10 cellular contexts compared by ENCODE assay signal in the genomic region with DNA sequence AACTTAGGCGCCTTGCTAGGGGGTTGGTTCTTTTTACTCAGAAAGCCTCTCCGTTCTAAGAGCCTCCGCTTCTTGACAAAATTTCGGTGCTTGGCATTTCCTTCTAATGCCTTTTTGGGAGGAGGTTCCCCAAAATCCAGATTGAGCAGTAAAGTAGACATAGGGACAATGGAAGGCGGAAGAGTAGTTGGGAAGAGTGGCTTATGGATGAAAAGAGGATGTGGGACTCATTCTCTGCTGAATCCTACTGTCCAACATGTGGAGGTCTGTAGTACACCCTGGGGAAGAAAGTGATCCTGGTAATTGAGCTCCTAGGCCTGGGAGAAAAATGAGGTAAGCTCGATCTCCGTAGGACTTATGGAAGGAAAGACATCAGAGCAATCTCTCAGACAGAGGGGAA. TPM values are rescaled to one million over a fixed set of nuclear protein-coding genes. Genes with fewer than 3 reads are reported as not detected.
DNase-seq lines count a peak whose midpoint lies in the region; ATAC-seq, FAIRE-seq and TF ChIP-seq lines count a peak whose summit lies in the region.
"Had no signal": no experiment of that assay in that cellular context is flagged by ENCODE, and none has a peak within 500 bp of the region (broad histone marks: within the 10 kb centered on the region; RNA-seq: fewer than 3 reads in every experiment).

No MANE protein-coding gene starts in this region.

- no peak for TF ChIP-seq EP300 in GM12878 (IDR thresholded peaks at IDR 0.05; ENCODE audit: borderline replicate concordance in 1 of 2, control insufficient read depth in 1 of 2, low read depth in 2 of 2, low read length in 2 of 2)

- H3K4me1 ChIP-seq in GM12878 (ENCODE audit: control insufficient read depth, insufficient read depth, low read length) (peaks cover 14% of the 10 kb centered on the region), lower lobe of right lung (peaks cover 48% of the 10 kb centered on the region), upper lobe of right lung (peaks cover 39% of the 10 kb centered on the region)

- H3K4me2 ChIP-seq in GM12878 (ENCODE audit: control insufficient read depth, insufficient read depth) = peak overlapping the region; percentile 99

- peak overlapping the region; percentile 91 for H3K27ac ChIP-seq in GM12878 (ENCODE audit: control insufficient read depth, insufficient read depth)
- peak overlapping the region; percentile 99 for H3K27ac ChIP-seq in lower lobe of right lung
- H3K27ac ChIP-seq in upper lobe of right lung = peak overlapping the region; percentile 96

- BruUV-seq in GM12878 (replicated peaks; lab: Mats Ljungman, UMichigan) = no TSS peak

- peak overlapping the region; percentile 100 for H3K4me3 ChIP-seq in GM12878
- peak overlapping the region; percentile 90 for H3K4me3 ChIP-seq in lower lobe of right lung
- H3K4me3 ChIP-seq in upper lobe of right lung = peak overlapping the region; percentile 79

- no peaks in the 10 kb centered on the region for H3K27me3 Mint-ChIP-seq in activated naive CD8-positive, alpha-beta T cell
- H3K27me3 Mint-ChIP-seq in activated naive CD8-positive, alpha-beta T cell treated with anti-CD3 and anti-CD28 coated beads for 36 hours = no peaks in the 10 kb centered on the region
- H3K27me3 Mint-ChIP-seq: dendritic cell treated with granulocyte-macrophage colony-stimulating factor and Interleukin-4, amounts not matched to agents 40 ng/mL and 50 ng/mL, for 4 days had no signal

- RAD21 ChIA-PET in GM12878 (lab: Charles Lee; ENCODE audit: unreplicated experiment) = interaction anchor here (1.2 to 7.1 kb wide), 20 partner anchors 13 to 163 kb away, joined by 3 to 173 read pairs (median 16); a partner anchor contains a TSS

- peaks cover 7% of the 10 kb centered on the region for H4K20me1 ChIP-seq in GM12878 (ENCODE audit: control insufficient read depth, insufficient read depth)

- CTCF ChIA-PET in GM12878 (lab: Yijun Ruan, JAX) = interaction anchor here (0.6 to 11.2 kb wide), 33 partner anchors 10 to 448 kb away, joined by 3 to 433 read pairs (median 12); a partner anchor contains a TSS

- peaks cover 9% of the 10 kb centered on the region for H3K36me3 Mint-ChIP-seq in activated naive CD8-positive, alpha-beta T cell
- peaks cover 30% of the 10 kb centered on the region for H3K36me3 Mint-ChIP-seq in activated naive CD8-positive, alpha-beta T cell treated with anti-CD3 and anti-CD28 coated beads for 36 hours

- H3K9me3 ChIP-seq in GM12878 (replicated peaks; ENCODE audit: control insufficient read depth, insufficient read depth, low read length) (no peaks in the 10 kb centered on the region), lower lobe of right lung (no peaks in the 10 kb centered on the region), upper lobe of right lung (no peaks in the 10 kb centered on the region)

- peaks cover 73% of the 10 kb centered on the region for H3K79me2 ChIP-seq in GM12878 (ENCODE audit: control insufficient read depth, insufficient read depth, low read length)

- TF ChIP-seq CTCF in GM12878 (IDR thresholded peaks at IDR 0.05 in 2 of 3, conservative IDR thresholded peaks at IDR 0.05 in 1 of 3; ENCODE audit: control insufficient read depth in 2 of 3, extremely low read depth in 1 of 3, insufficient read depth in 1 of 3, low read depth in 3 of 3, low read length in 3 of 3) (no peak), lower lobe of right lung (IDR thresholded peaks at IDR 0.05) (no peak), upper lobe of right lung (IDR thresholded peaks at IDR 0.05) (no peak)

- peak overlapping the region; percentile 99 for H3K27ac Mint-ChIP-seq in activated naive CD8-positive, alpha-beta T cell
- H3K27ac Mint-ChIP-seq in activated naive CD8-positive, alpha-beta T cell treated with anti-CD3 and anti-CD28 coated beads for 36 hours = no peak overlapping the region
- H3K27ac Mint-ChIP-seq: dendritic cell treated with granulocyte-macrophage colony-stimulating factor and Interleukin-4, amounts not matched to agents 40 ng/mL and 50 ng/mL, for 4 days had no signal

- POLR2A ChIA-PET in GM12878 (lab: Charles Lee) = interaction anchor here (0.9 to 7.0 kb wide), 12 partner anchors 7 to 133 kb away, joined by 3 to 75 read pairs (median 8); a partner anchor contains a TSS

- H3K4me3 Mint-ChIP-seq in activated naive CD8-positive, alpha-beta T cell = no peak overlapping the region
- no peak overlapping the region for H3K4me3 Mint-ChIP-seq in activated naive CD8-positive, alpha-beta T cell treated with anti-CD3 and anti-CD28 coated beads for 36 hours
- H3K4me3 Mint-ChIP-seq: dendritic cell treated with granulocyte-macrophage colony-stimulating factor and Interleukin-4, amounts not matched to agents 40 ng/mL and 50 ng/mL, for 4 days had no signal

- ATAC-seq in GM12878 = no peak
- ATAC-seq in lower lobe of right lung = no peak
- ATAC-seq in upper lobe of right lung = no peak

- no peak for TF ChIP-seq POLR2A in GM12878 (IDR thresholded peaks at IDR 0.05; ENCODE audit: low read depth, low read length)

- H3K27me3 ChIP-seq in GM12878 (replicated peaks in 1 of 2; ENCODE audit: control insufficient read depth in 2 of 2, insufficient read depth in 2 of 2, low read length in 1 of 2) (no peaks in the 10 kb centered on the region), lower lobe of right lung (ENCODE audit: low read depth) (no peaks in the 10 kb centered on the region), upper lobe of right lung (no peaks in the 10 kb centered on the region)

- H2AFZ ChIP-seq in GM12878 (ENCODE audit: control insufficient read depth, low read depth, low read length) = no peak overlapping the region

- no peak for TF ChIP-seq RAD21 in GM12878 (IDR thresholded peaks at IDR 0.05; ENCODE audit: insufficient read depth, low read depth, low read length)

- intact Hi-C loops in GM12878 (cut with micrococcal nuclease; ENCODE audit: unreplicated experiment) (loop anchor here (2.0 to 10.0 kb wide), 3 partner anchors 25 to 103 kb away; no protein-coding TSS in a partner anchor), lower lobe of right lung (cut with DNase I) (no loop called here), upper lobe of right lung (cut with DNase I) (loop anchor here (5.0 kb wide), 1 partner anchor 35 kb away; no protein-coding TSS in a partner anchor)

- SMC1A ChIA-PET in GM12878 (lab: Charles Lee; ENCODE audit: uncharacterized antibody, unreplicated experiment) = interaction anchor here (0.8 to 10.0 kb wide), 27 partner anchors 13 to 270 kb away, joined by 3 to 168 read pairs (median 15); a partner anchor contains a TSS

- WGBS in GM12878 (ENCODE audit: insufficient coverage, insufficient replicate concordance, low lambda C conversion rate, missing lambda C conversion rate) = 0% methylated on average over 7 of the region's 7 CpGs

- no peak for DNase-seq in activated naive CD8-positive, alpha-beta T cell treated with anti-CD3 and anti-CD28 coated beads for 36 hours
- DNase-seq in GM12878 (ENCODE audit: low read depth, low spot score) (no peak), lower lobe of right lung (no peak), upper lobe of right lung (no peak), GDM1 (lab: John Stamatoyannopoulos, UW) (no peak), NCI-H446 (lab: John Stamatoyannopoulos, UW) (no peak)
- no peak for DNase-seq in stimulated activated CD8-positive, alpha-beta memory T cell treated with anti-CD3 and anti-CD28 coated beads, Interleukin-4, amount 100 ng/mL, for 48 hours
- DNase-seq: DMS 273 treated with DMSO at 0.1 percent for 48 hours had no signal

- peaks cover 12 to 23% of the 10 kb centered on the region in 2 experiments for H3K36me3 ChIP-seq in GM12878 (ENCODE audit: control insufficient read depth in 2 of 2, insufficient read depth in 2 of 2, low read length in 1 of 2)
- H3K36me3 ChIP-seq in lower lobe of right lung = peaks cover 37% of the 10 kb centered on the region
- peaks cover 29% of the 10 kb centered on the region for H3K36me3 ChIP-seq in upper lobe of right lung

- H3K9ac ChIP-seq in GM12878 (ENCODE audit: control insufficient read depth, insufficient read depth, low read length) = peak overlapping the region; percentile 98

- no peak for FAIRE-seq in GM12878 (lab: Jason Lieb, UNC)

- no peaks in the 10 kb centered on the region for H3K9me3 Mint-ChIP-seq in activated naive CD8-positive, alpha-beta T cell (ENCODE audit: low read depth)
- H3K9me3 Mint-ChIP-seq in activated naive CD8-positive, alpha-beta T cell treated with anti-CD3 and anti-CD28 coated beads for 36 hours = no peaks in the 10 kb centered on the region
- H3K9me3 Mint-ChIP-seq: dendritic cell treated with granulocyte-macrophage colony-stimulating factor and Interleukin-4, amounts not matched to agents 40 ng/mL and 50 ng/mL, for 4 days had no signal

- in situ Hi-C loops in GM12878 (cut with MboI) = no loop called here

- peaks cover 39% of the 10 kb centered on the region for H3K4me1 Mint-ChIP-seq in activated naive CD8-positive, alpha-beta T cell (ENCODE audit: low read depth)
- H3K4me1 Mint-ChIP-seq in activated naive CD8-positive, alpha-beta T cell treated with anti-CD3 and anti-CD28 coated beads for 36 hours = peaks cover 30% of the 10 kb centered on the region

RNA-seq across cellular contexts. Expression of a gene that starts 0.8 kb away (rescaled TPM):
- 10 to 100 TPM; 24.4 to 24.9 TPM for total RNA-seq in activated naive CD8-positive, alpha-beta T cell treated with anti-CD3 and anti-CD28 coated beads for 36 hours
- total RNA-seq in GM12878 (2013; cell fraction: nucleolus; rRNA removed) = 26.5 and 31.8 TPM in 2 replicates
- 19.8 and 22.0 TPM in 2 replicates for total RNA-seq in GM12878 (2014; rRNA removed)
- 12.7 and 13.6 TPM in 2 replicates for total RNA-seq in GM12878 (2014; rRNA removed; fragmentation: Illumina TruSeq; extraction: Trizol)
- total RNA-seq in GM12878 (2021) = 22.2 and 25.2 TPM in 2 replicates
- 12.3 TPM for polyA plus RNA-seq in GM12878 (2011; ENCODE audit: low read depth)
- 10.3 and 15.2 TPM in 2 replicates for polyA plus RNA-seq in GM12878 (2011; rRNA removed)
- 18.7 and 22.6 TPM in 2 replicates for polyA plus RNA-seq in GM12878 (2011; cell fraction: cytosol; rRNA removed)
- 39.4 and 44.7 TPM in 2 replicates for polyA plus RNA-seq in GM12878 (2011; cell fraction: nucleus; rRNA removed)
- polyA plus RNA-seq in GM12878 (2012) = 19.4 and 23.9 TPM in 2 replicates
- 11.8 and 14.4 TPM in 2 replicates for polyA plus RNA-seq in GM12878 (2014; fragmentation: Illumina TruSeq; extraction: Trizol)
- polyA plus RNA-seq in GM12878 (2014; fragmentation: Nextera tagmentation; extraction: Ambion mirVana) = 1 to 10 TPM; 5.9 to 8.6 TPM
- polyA plus RNA-seq in GM12878 (2014; rRNA removed) = 23.5 and 25.7 TPM in 2 replicates
- 10 to 100 TPM; 11.7 to 12.2 TPM for polyA plus RNA-seq in GM12878 (2016; fragmentation: Nextera tagmentation; extraction: Ambion mirVana)
- 10.2 and 16.9 TPM in 2 replicates for polyA minus RNA-seq in GM12878 (2011; rRNA and poly(A)+ RNA removed)
- polyA minus RNA-seq in GM12878 (2011; cell fraction: cytosol; rRNA and poly(A)+ RNA removed) = 4.0 and 6.3 TPM in 2 replicates
- 11.7 and 16.2 TPM in 2 replicates for polyA minus RNA-seq in GM12878 (2011; cell fraction: nucleus; rRNA and poly(A)+ RNA removed)
- total RNA-seq in lower lobe of right lung = 41.0 TPM
- 42.4 TPM for total RNA-seq in upper lobe of right lung

RNA-seq across cellular contexts. Expression of a gene that starts 1.1 kb away (rescaled TPM):
- 10 to 100 TPM; 74.9 to 77.4 TPM for total RNA-seq in activated naive CD8-positive, alpha-beta T cell treated with anti-CD3 and anti-CD28 coated beads for 36 hours
- total RNA-seq in GM12878 (2013; cell fraction: nucleolus; rRNA removed) = 36.3 and 40.0 TPM in 2 replicates
- total RNA-seq in GM12878 (2014; rRNA removed) (42.1 and 44.8 TPM in 2 replicates), GM12878 (2014; rRNA removed; fragmentation: Illumina TruSeq; extraction: Trizol) (49.2 and 55.7 TPM in 2 replicates), GM12878 (2021) (40.0 and 48.3 TPM in 2 replicates), lower lobe of right lung (22.6 TPM), upper lobe of right lung (28.3 TPM)
- 17.6 TPM for polyA plus RNA-seq in GM12878 (2011; ENCODE audit: low read depth)
- polyA plus RNA-seq in GM12878 (2011; rRNA removed) (43.9 and 55.3 TPM in 2 replicates), GM12878 (2014; fragmentation: Illumina TruSeq; extraction: Trizol) (111 and 112 TPM in 2 replicates), GM12878 (2014; fragmentation: Nextera tagmentation; extraction: Ambion mirVana) (10 to 100 TPM; 16.4 to 26.1 TPM), GM12878 (2014; rRNA removed) (49.2 and 56.2 TPM in 2 replicates), GM12878 (2016; fragmentation: Nextera tagmentation; extraction: Ambion mirVana) (10 to 100 TPM; 45.5 to 47.7 TPM)
- 51.6 and 54.0 TPM in 2 replicates for polyA plus RNA-seq in GM12878 (2011; cell fraction: cytosol; rRNA removed)
- polyA plus RNA-seq in GM12878 (2011; cell fraction: nucleus; rRNA removed) = 18.7 and 24.4 TPM in 2 replicates
- 26.9 and 27.9 TPM in 2 replicates for polyA plus RNA-seq in GM12878 (2012)
- 48.7 and 57.9 TPM in 2 replicates for polyA minus RNA-seq in GM12878 (2011; rRNA and poly(A)+ RNA removed)
- 14.0 and 14.8 TPM in 2 replicates for polyA minus RNA-seq in GM12878 (2011; cell fraction: cytosol; rRNA and poly(A)+ RNA removed)
- 29.0 and 51.5 TPM in 2 replicates for polyA minus RNA-seq in GM12878 (2011; cell fraction: nucleus; rRNA and poly(A)+ RNA removed)

RNA-seq across cellular contexts. Expression of a gene that starts 13.4 kb away (rescaled TPM):
- 10 to 100 TPM; 85.1 to 94.6 TPM for total RNA-seq in activated naive CD8-positive, alpha-beta T cell treated with anti-CD3 and anti-CD28 coated beads for 36 hours
- total RNA-seq in GM12878 (2013; cell fraction: nucleolus; rRNA removed) = 2.3 and 4.3 TPM in 2 replicates
- total RNA-seq in GM12878 (2014; rRNA removed) = 131 and 135 TPM in 2 replicates
- 119 and 120 TPM in 2 replicates for total RNA-seq in GM12878 (2014; rRNA removed; fragmentation: Illumina TruSeq; extraction: Trizol)
- 87.4 and 104 TPM in 2 replicates for total RNA-seq in GM12878 (2021)
- polyA plus RNA-seq in GM12878 (2011; ENCODE audit: low read depth) = 66.1 TPM
- polyA plus RNA-seq in GM12878 (2011; rRNA removed) = 84.8 and 98.9 TPM in 2 replicates
- polyA plus RNA-seq in GM12878 (2011; cell fraction: cytosol; rRNA removed) = 86.3 and 90.5 TPM in 2 replicates
- polyA plus RNA-seq in GM12878 (2011; cell fraction: nucleus; rRNA removed) = 51.7 and 59.4 TPM in 2 replicates
- 73.5 and 76.5 TPM in 2 replicates for polyA plus RNA-seq in GM12878 (2012)
- polyA plus RNA-seq in GM12878 (2014; fragmentation: Illumina TruSeq; extraction: Trizol) = 172 and 173 TPM in 2 replicates
- 100 to 1,000 TPM; 245 to 269 TPM for polyA plus RNA-seq in GM12878 (2014; fragmentation: Nextera tagmentation; extraction: Ambion mirVana)
- polyA plus RNA-seq in GM12878 (2014; rRNA removed) = 154 and 180 TPM in 2 replicates
- polyA plus RNA-seq in GM12878 (2016; fragmentation: Nextera tagmentation; extraction: Ambion mirVana) = 100 to 1,000 TPM; 132 to 136 TPM
- 43.6 and 44.0 TPM in 2 replicates for polyA minus RNA-seq in GM12878 (2011; rRNA and poly(A)+ RNA removed)
- polyA minus RNA-seq in GM12878 (2011; cell fraction: cytosol; rRNA and poly(A)+ RNA removed) = 11.8 and 22.1 TPM in 2 replicates
- polyA minus RNA-seq in GM12878 (2011; cell fraction: nucleus; rRNA and poly(A)+ RNA removed) = 9.6 and 13.0 TPM in 2 replicates
- 43.7 TPM for total RNA-seq in lower lobe of right lung
- total RNA-seq in upper lobe of right lung = 41.8 TPM

RNA-seq across cellular contexts. Expression of a gene that starts 22.1 kb away (rescaled TPM):
- 1 to 10 TPM; 1.2 to 1.6 TPM for total RNA-seq in activated naive CD8-positive, alpha-beta T cell treated with anti-CD3 and anti-CD28 coated beads for 36 hours
- total RNA-seq in GM12878 (2013; cell fraction: nucleolus; rRNA removed) = not detected in 2 replicates
- total RNA-seq in GM12878 (2014; rRNA removed) = 0.56 TPM in 1 of 2 replicates, not detected in the other
- total RNA-seq in GM12878 (2014; rRNA removed; fragmentation: Illumina TruSeq; extraction: Trizol) = 0.40 and 0.83 TPM in 2 replicates
- total RNA-seq in GM12878 (2021) = 1.2 and 1.3 TPM in 2 replicates
- polyA plus RNA-seq in GM12878 (2011; ENCODE audit: low read depth) = 0.55 TPM
- 0.22 TPM in 1 of 2 replicates, not detected in the other for polyA plus RNA-seq in GM12878 (2011; rRNA removed)
- 0.10 and 0.37 TPM in 2 replicates for polyA plus RNA-seq in GM12878 (2011; cell fraction: cytosol; rRNA removed)
- polyA plus RNA-seq in GM12878 (2011; cell fraction: nucleus; rRNA removed) = 0.90 and 3.1 TPM in 2 replicates
- polyA plus RNA-seq in GM12878 (2012) = 0.46 and 0.73 TPM in 2 replicates
- 1.1 and 3.6 TPM in 2 replicates for polyA plus RNA-seq in GM12878 (2014; fragmentation: Illumina TruSeq; extraction: Trizol)
- polyA plus RNA-seq in GM12878 (2014; fragmentation: Nextera tagmentation; extraction: Ambion mirVana) = under 1 TPM; 0.21 to 0.31 TPM
- 0.41 and 1.0 TPM in 2 replicates for polyA plus RNA-seq in GM12878 (2014; rRNA removed)
- under 1 TPM; 0.25 to 0.42 TPM for polyA plus RNA-seq in GM12878 (2016; fragmentation: Nextera tagmentation; extraction: Ambion mirVana)
- polyA minus RNA-seq in GM12878 (2011; rRNA and poly(A)+ RNA removed) = not detected in 2 replicates
- polyA minus RNA-seq in GM12878 (2011; cell fraction: cytosol; rRNA and poly(A)+ RNA removed) = not detected in 2 replicates
- polyA minus RNA-seq in GM12878 (2011; cell fraction: nucleus; rRNA and poly(A)+ RNA removed) = not detected in 2 replicates
- 2.1 TPM for total RNA-seq in lower lobe of right lung
- total RNA-seq in upper lobe of right lung = 1.4 TPM

RNA-seq across cellular contexts. Expression of a gene that starts 24.0 kb away (rescaled TPM):
- 100 to 1,000 TPM; 271 to 274 TPM for total RNA-seq in activated naive CD8-positive, alpha-beta T cell treated with anti-CD3 and anti-CD28 coated beads for 36 hours
- 39.3 and 39.8 TPM in 2 replicates for total RNA-seq in GM12878 (2013; cell fraction: nucleolus; rRNA removed)
- total RNA-seq in GM12878 (2014; rRNA removed) (237 and 258 TPM in 2 replicates), GM12878 (2014; rRNA removed; fragmentation: Illumina TruSeq; extraction: Trizol) (267 and 277 TPM in 2 replicates), GM12878 (2021) (261 and 271 TPM in 2 replicates), lower lobe of right lung (146 TPM), upper lobe of right lung (144 TPM)
- 91.5 TPM for polyA plus RNA-seq in GM12878 (2011; ENCODE audit: low read depth)
- polyA plus RNA-seq in GM12878 (2011; rRNA removed) (200 and 203 TPM in 2 replicates), GM12878 (2014; fragmentation: Illumina TruSeq; extraction: Trizol) (372 and 388 TPM in 2 replicates), GM12878 (2014; fragmentation: Nextera tagmentation; extraction: Ambion mirVana) (10 to 100 TPM; 28.3 to 65.9 TPM), GM12878 (2014; rRNA removed) (217 and 223 TPM in 2 replicates), GM12878 (2016; fragmentation: Nextera tagmentation; extraction: Ambion mirVana) (10 to 100 TPM; 45.1 to 81.9 TPM)
- polyA plus RNA-seq in GM12878 (2011; cell fraction: cytosol; rRNA removed) = 144 and 155 TPM in 2 replicates
- 134 and 144 TPM in 2 replicates for polyA plus RNA-seq in GM12878 (2011; cell fraction: nucleus; rRNA removed)
- 118 and 127 TPM in 2 replicates for polyA plus RNA-seq in GM12878 (2012)
- polyA minus RNA-seq in GM12878 (2011; rRNA and poly(A)+ RNA removed) = 62.2 and 108 TPM in 2 replicates
- 51.7 and 58.8 TPM in 2 replicates for polyA minus RNA-seq in GM12878 (2011; cell fraction: cytosol; rRNA and poly(A)+ RNA removed)
- polyA minus RNA-seq in GM12878 (2011; cell fraction: nucleus; rRNA and poly(A)+ RNA removed) = 25.5 and 37.3 TPM in 2 replicates
